In genomic region chr20:63655249-63655648, GRCh38 we compare ENCODE assay signal across 1 cellular context.
TF ChIP-seq lines count a peak whose summit lies in the region.

No MANE protein-coding gene starts in this region.

TF ChIP-seq in HepG2, 621 proteins besides CTCF, POLR2A, EP300 and RAD21:
- TF ChIP-seq ZNF710 (CRISPR knock-in tag; IDR thresholded peaks at IDR 0.05; ENCODE audit: borderline replicate concordance) (no peak), TBX3 (IDR thresholded peaks at IDR 0.05; ENCODE audit: borderline replicate concordance) (0 out of 2 replicates have a peak, but pooled peaks have one; percentile 26), ZEB1 (IDR thresholded peaks at IDR 0.05; ENCODE audit: insufficient replicate concordance, low read depth) (no peak), SOX6 (IDR thresholded peaks at IDR 0.05) (no peak), SOX6 (CRISPR knock-in tag; IDR thresholded peaks at IDR 0.05) (no peak), CREB1 (IDR thresholded peaks at IDR 0.05) (no peak), CREB1 (CRISPR knock-in tag; IDR thresholded peaks at IDR 0.05) (no peak), EHMT2 (IDR thresholded peaks at IDR 0.05; ENCODE audit: borderline replicate concordance, low read depth, low read length) (no peak), CENPT (CRISPR knock-in tag; IDR thresholded peaks at IDR 0.05; ENCODE audit: low read depth) (no peak)
TF ChIP-seq in HepG2: peak in this region for 1.
